In the genomic region with DNA sequence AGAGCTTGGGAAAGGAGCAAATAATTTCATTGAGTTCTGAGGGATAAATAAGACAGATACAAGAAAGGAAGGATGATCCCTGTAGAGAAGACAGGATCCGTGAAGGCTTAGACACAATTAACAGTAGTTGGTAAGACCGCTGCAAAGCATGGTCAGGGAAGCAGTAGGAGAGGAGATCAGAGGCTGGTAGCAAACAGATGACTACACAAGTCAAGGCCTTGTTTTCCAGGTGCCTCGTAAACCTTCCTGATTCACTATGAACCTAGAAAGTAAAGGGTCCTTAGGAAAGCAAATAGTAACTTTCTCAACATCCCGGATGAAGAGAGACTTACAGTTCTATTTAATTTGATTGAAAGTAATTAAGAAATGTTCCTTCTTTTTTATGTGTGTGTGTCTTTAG, we compare ENCODE assay signal across 17 cellular contexts.
"Had no signal": no experiment of that assay in that cellular context is flagged by ENCODE, and none has a peak within 500 bp of the region (broad histone marks: within the 10 kb centered on the region; RNA-seq: fewer than 3 reads in every experiment).

No MANE protein-coding gene starts in this region.

- H3K36me3 ChIP-seq: Peyer's patch, SJCRH30 had no signal

- H3K4me3 ChIP-seq: Peyer's patch, SJCRH30 had no signal

- H3K27ac ChIP-seq: Peyer's patch, SJCRH30 had no signal

- DNase-seq: KBM-7, MM.1S, NCI-H1092 treated with DMSO at 0.1 percent for 48 hours, NCI-H1436 treated with DMSO at 0.1 percent for 48 hours, NCI-H1694, NCI-H187 treated with DMSO at 0.1 percent for 48 hours, NCI-H2029 treated with DMSO at 0.1 percent for 48 hours, NCI-H2171 treated with DMSO at 0.1 percent for 48 hours, NCI-H2227 treated with DMSO at 0.1 percent for 48 hours, NCI-H524 treated with DMSO at 0.1 percent for 48 hours, NCI-H69, NCI-H774, Peyer's patch, SHP77 treated with DMSO at 0.1 percent for 48 hours, SJCRH30 had no signal

- H3K27me3 ChIP-seq: Peyer's patch, SJCRH30 had no signal

- H3K9me3 ChIP-seq: Peyer's patch, SJCRH30 had no signal

- H3K4me1 ChIP-seq: Peyer's patch, SJCRH30 had no signal

- ATAC-seq: Right ventricle myocardium inferior, SK-N-SH treated with all-trans-retinoic acid at 6 μM for 48 hours had no signal
